9 cellular contexts compared by ENCODE assay signal in the genomic region with DNA sequence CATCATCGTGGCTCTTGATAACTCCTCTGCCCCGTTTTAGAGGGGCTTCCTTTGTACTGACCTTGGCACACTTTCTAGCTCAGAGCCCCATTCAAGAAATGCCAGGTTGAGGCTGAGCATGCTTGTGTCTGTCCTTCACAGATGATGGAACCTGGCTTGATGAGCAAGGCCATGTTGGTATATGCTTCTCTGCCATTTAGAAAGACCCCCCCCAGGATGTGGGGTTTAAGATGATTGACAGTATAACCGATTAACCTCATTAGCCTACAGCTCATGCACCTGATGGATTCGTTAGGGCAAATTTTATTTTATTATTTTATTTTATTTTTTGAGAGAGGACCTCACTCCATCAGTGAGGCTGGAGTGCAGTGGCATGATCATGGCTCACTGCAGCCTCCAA. TPM values are rescaled to one million over a fixed set of nuclear protein-coding genes. Genes with fewer than 3 reads are reported as not detected.
DNase-seq lines count a peak whose midpoint lies in the region; ATAC-seq, FAIRE-seq and TF ChIP-seq lines count a peak whose summit lies in the region.
"Had no signal": no experiment of that assay in that cellular context is flagged by ENCODE, and none has a peak within 500 bp of the region (broad histone marks: within the 10 kb centered on the region; RNA-seq: fewer than 3 reads in every experiment).

No MANE protein-coding gene starts in this region.

- in situ Hi-C loops in HepG2 (cut with HindIII; ENCODE audit: extremely low pct_ligation_motif_present, low pct_unique_long_range_greater_than_20kb), result no loop called here

- no peak overlapping the region for H3K9ac ChIP-seq in HepG2 (ENCODE audit: insufficient read depth, low read depth, low read length)

- H3K79me2 ChIP-seq in HepG2 (ENCODE audit: insufficient read depth, low read length), result no peaks in the 10 kb centered on the region

- H3K4me3 Mint-ChIP-seq in T-helper 17 cell, result peak overlapping the region; percentile 75

- H3K4me1 ChIP-seq in HepG2 (ENCODE audit: insufficient read depth, low read length), result peaks cover 38% of the 10 kb centered on the region
- no peaks in the 10 kb centered on the region for H3K4me1 ChIP-seq in tibial artery

- FAIRE-seq in HepG2 (lab: Jason Lieb, UNC), result no peak
- FAIRE-seq: TTC549 had no signal

- no peaks in the 10 kb centered on the region for H3K36me3 ChIP-seq in HepG2 (replicated peaks in 1 of 2; ENCODE audit: control insufficient read depth in 1 of 2, insufficient read depth in 2 of 2, low read length in 2 of 2)
- H3K36me3 ChIP-seq in tibial artery, result no peaks in the 10 kb centered on the region

- WGBS in HepG2 (ENCODE audit: low lambda C conversion rate), result 50% methylated on average over 4 of the region's 4 CpGs

- ATAC-seq in T-helper 17 cell (peak; percentile 3), HepG2 (no peak)

- intact Hi-C loops in HepG2 (cut with micrococcal nuclease; ENCODE audit: unreplicated experiment) (no loop called here), tibial artery (cut with DNase I; ENCODE audit: low total_unique reads) (no loop called here)

- H3K9me3 ChIP-seq in T-helper 17 cell (ENCODE audit: control insufficient read depth, low read length, poor library complexity, severe bottlenecking), result no peaks in the 10 kb centered on the region
- no peaks in the 10 kb centered on the region for H3K9me3 ChIP-seq in HepG2 (ENCODE audit: low read length)
- H3K9me3 ChIP-seq in tibial artery, result no peaks in the 10 kb centered on the region

- no peak for TF ChIP-seq POLR2A in HepG2 (IDR thresholded peaks at IDR 0.05; ENCODE audit: insufficient read depth in 1 of 2, low read depth in 2 of 2, low read length in 2 of 2)

- H3K4me1 Mint-ChIP-seq in T-helper 17 cell, result peaks cover 52% of the 10 kb centered on the region

- TF ChIP-seq CTCF in HepG2 (CRISPR knock-in tag; IDR thresholded peaks at IDR 0.05) (no peak), tibial artery (IDR thresholded peaks at IDR 0.05) (no peak)

- H3K27ac ChIP-seq in HepG2 (ENCODE audit: extremely low read length, insufficient read depth, low read length) (no peak overlapping the region), tibial artery (no peak overlapping the region)

- POLR2A ChIA-PET in HepG2 (lab: Yijun Ruan, JAX), result interaction anchor here (0.9 to 1.4 kb wide), 2 partner anchors 8 to 19 kb away, joined by 3 to 4 read pairs; no protein-coding TSS in a partner anchor

- peaks cover 9% of the 10 kb centered on the region for H3K36me3 Mint-ChIP-seq in T-helper 17 cell (ENCODE audit: low read depth)

- no peaks in the 10 kb centered on the region for H4K20me1 ChIP-seq in HepG2 (ENCODE audit: insufficient read depth, low read length)

- H3K27me3 ChIP-seq in HepG2 (ENCODE audit: control insufficient read depth in 1 of 2, insufficient read depth in 2 of 2, low read length in 2 of 2) (no peaks in the 10 kb centered on the region), tibial artery (peaks cover 0 to under 1% of the 10 kb centered on the region in 2 donors)

- H3K27ac Mint-ChIP-seq in T-helper 17 cell, result peak overlapping the region; percentile 98

- peak in 4 of 6 experiments; percentile 26 to 53 (median 38) for DNase-seq in stimulated activated naive CD4-positive, alpha-beta T cell (lab: John Stamatoyannopoulos, UW)
- DNase-seq in stimulated activated naive CD4-positive, alpha-beta T cell treated with Interleukin-2 at 50 U/mL for 16 hours (lab: John Stamatoyannopoulos, UW), result no peak
- DNase-seq in T-helper 17 cell, result no peak
- no peak for DNase-seq in HepG2 (ENCODE audit: low spot score)
- no peak for DNase-seq in GOT3 (lab: John Stamatoyannopoulos, UW)
- DNase-seq in NCI-H526 (lab: John Stamatoyannopoulos, UW), result no peak
- no peak for DNase-seq in tibial artery
- no peak for DNase-seq in NCI-H1930 (lab: John Stamatoyannopoulos, UW)

- CTCF ChIA-PET in HepG2 (lab: Yijun Ruan, JAX; ENCODE audit: low intra/inter-chr PET ratio, low total read pairs), result no interaction called here

- H3K4me2 ChIP-seq in HepG2 (ENCODE audit: low read depth, low read length), result peak overlapping the region; percentile 70; the same call in 1 of the 2 replicates

- no peak for TF ChIP-seq RAD21 in HepG2 (CRISPR knock-in tag; IDR thresholded peaks at IDR 0.05)

- no peaks in the 10 kb centered on the region for H3K27me3 Mint-ChIP-seq in T-helper 17 cell

- H2AFZ ChIP-seq in HepG2 (ENCODE audit: low read length), result no peak overlapping the region

- H3K4me3 ChIP-seq in HepG2 (replicated peaks in 1 of 3; ENCODE audit: insufficient read depth in 1 of 3, low read depth in 2 of 3, low read length in 3 of 3), result no peak overlapping the region; a peak in 1 of 6 replicates
- H3K4me3 ChIP-seq in tibial artery, result no peak overlapping the region

- BruUV-seq in HepG2 (replicated peaks; lab: Mats Ljungman, UMichigan), result no TSS peak

- no peak for TF ChIP-seq EP300 in HepG2 (IDR thresholded peaks at IDR 0.05; ENCODE audit: low read depth in 2 of 2, low read length in 2 of 2)
- no peak for TF ChIP-seq EP300 in HepG2 (CRISPR knock-in tag; IDR thresholded peaks at IDR 0.05; ENCODE audit: borderline replicate concordance)

TF ChIP-seq in HepG2, 621 proteins besides CTCF, POLR2A, EP300 and RAD21 (continues in another document):
- TF ChIP-seq, protein P1, sequence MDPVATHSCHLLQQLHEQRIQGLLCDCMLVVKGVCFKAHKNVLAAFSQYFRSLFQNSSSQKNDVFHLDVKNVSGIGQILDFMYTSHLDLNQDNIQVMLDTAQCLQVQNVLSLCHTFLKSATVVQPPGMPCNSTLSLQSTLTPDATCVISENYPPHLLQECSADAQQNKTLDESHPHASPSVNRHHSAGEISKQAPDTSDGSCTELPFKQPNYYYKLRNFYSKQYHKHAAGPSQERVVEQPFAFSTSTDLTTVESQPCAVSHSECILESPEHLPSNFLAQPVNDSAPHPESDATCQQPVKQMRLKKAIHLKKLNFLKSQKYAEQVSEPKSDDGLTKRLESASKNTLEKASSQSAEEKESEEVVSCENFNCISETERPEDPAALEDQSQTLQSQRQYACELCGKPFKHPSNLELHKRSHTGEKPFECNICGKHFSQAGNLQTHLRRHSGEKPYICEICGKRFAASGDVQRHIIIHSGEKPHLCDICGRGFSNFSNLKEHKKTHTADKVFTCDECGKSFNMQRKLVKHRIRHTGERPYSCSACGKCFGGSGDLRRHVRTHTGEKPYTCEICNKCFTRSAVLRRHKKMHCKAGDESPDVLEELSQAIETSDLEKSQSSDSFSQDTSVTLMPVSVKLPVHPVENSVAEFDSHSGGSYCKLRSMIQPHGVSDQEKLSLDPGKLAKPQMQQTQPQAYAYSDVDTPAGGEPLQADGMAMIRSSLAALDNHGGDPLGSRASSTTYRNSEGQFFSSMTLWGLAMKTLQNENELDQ (CRISPR knock-in tag; IDR thresholded peaks at IDR 0.05; ENCODE audit: borderline replicate concordance), result no peak

RNA-seq across cellular contexts. Expression of a gene that starts 21.0 kb away (rescaled TPM):
- total RNA-seq in T-helper 17 cell (10 to 100 TPM; 20.3 to 21.3 TPM), HepG2 (2016; rRNA removed; fragmentation: Illumina TruSeq; extraction: Trizol) (0.22 and 0.44 TPM in 2 replicates)
- 0.26 and 0.30 TPM in 2 replicates for total RNA-seq in HepG2 (2016; cell fraction: cytosol; rRNA removed; fragmentation: Illumina TruSeq; extraction: Trizol; ENCODE audit: low read depth)
- 0.19 TPM in 1 of 2 replicates, not detected in the other for total RNA-seq in HepG2 (2016; cell fraction: insoluble cytoplasmic fraction; rRNA removed; fragmentation: Illumina TruSeq; extraction: Trizol)
- total RNA-seq in HepG2 (2016; cell fraction: membrane; rRNA removed; fragmentation: Illumina TruSeq; extraction: Trizol), result 0.53 and 0.96 TPM in 2 replicates
- total RNA-seq in HepG2 (2016; cell fraction: nucleus; rRNA removed; fragmentation: Illumina TruSeq; extraction: Trizol), result not detected in 2 replicates
- polyA plus RNA-seq in HepG2 (2011; rRNA removed), result 0.37 and 0.88 TPM in 2 replicates
- polyA plus RNA-seq in HepG2 (2011; cell fraction: cytosol; rRNA removed), result 0.31 and 0.60 TPM in 2 replicates
- 0.48 TPM in 2 replicates for polyA plus RNA-seq in HepG2 (2011; cell fraction: nucleus; rRNA removed)
- polyA plus RNA-seq in HepG2 (2012), result 0.20 TPM in 1 of 2 replicates, not detected in the other
- 0.44 and 0.83 TPM in 2 replicates for polyA plus RNA-seq in HepG2 (2016; cell fraction: cytosol; fragmentation: Illumina TruSeq; extraction: Trizol; ENCODE audit: low read depth)
- 0.41 TPM in 1 of 2 replicates, not detected in the other for polyA plus RNA-seq in HepG2 (2016; cell fraction: insoluble cytoplasmic fraction; fragmentation: Illumina TruSeq; extraction: Trizol; ENCODE audit: low read depth)
- 0.79 and 0.93 TPM in 2 replicates for polyA plus RNA-seq in HepG2 (2016; cell fraction: membrane; fragmentation: Illumina TruSeq; extraction: Trizol; ENCODE audit: low read depth)
- not detected in 2 replicates for polyA plus RNA-seq in HepG2 (2016; cell fraction: nucleus; fragmentation: Illumina TruSeq; extraction: Trizol; ENCODE audit: insufficient read depth, low read depth)
- 0.70 TPM in 1 of 2 replicates, not detected in the other for polyA minus RNA-seq in HepG2 (2011; rRNA and poly(A)+ RNA removed; ENCODE audit: low replicate concordance)
- polyA minus RNA-seq in HepG2 (2011; cell fraction: cytosol; rRNA and poly(A)+ RNA removed), result 0.69 TPM in 1 of 2 replicates, not detected in the other
- 0.62 TPM in 1 of 2 replicates, not detected in the other for polyA minus RNA-seq in HepG2 (2011; cell fraction: nucleus; rRNA and poly(A)+ RNA removed)

RNA-seq across cellular contexts. Expression of a gene that starts 35.2 kb away (rescaled TPM):
- total RNA-seq in T-helper 17 cell (1 to 10 TPM; 6.5 to 8.1 TPM), HepG2 (2016; rRNA removed; fragmentation: Illumina TruSeq; extraction: Trizol) (5.5 and 9.9 TPM in 2 replicates)
- 7.3 and 7.4 TPM in 2 replicates for total RNA-seq in HepG2 (2016; cell fraction: cytosol; rRNA removed; fragmentation: Illumina TruSeq; extraction: Trizol; ENCODE audit: low read depth)
- total RNA-seq in HepG2 (2016; cell fraction: insoluble cytoplasmic fraction; rRNA removed; fragmentation: Illumina TruSeq; extraction: Trizol), result 5.0 and 9.9 TPM in 2 replicates
- total RNA-seq in HepG2 (2016; cell fraction: membrane; rRNA removed; fragmentation: Illumina TruSeq; extraction: Trizol), result 4.0 TPM in 2 replicates
- total RNA-seq in HepG2 (2016; cell fraction: nucleus; rRNA removed; fragmentation: Illumina TruSeq; extraction: Trizol), result 10.9 and 16.4 TPM in 2 replicates
- 10.5 and 10.8 TPM in 2 replicates for polyA plus RNA-seq in HepG2 (2011; rRNA removed)
- 7.4 and 9.1 TPM in 2 replicates for polyA plus RNA-seq in HepG2 (2011; cell fraction: cytosol; rRNA removed)
- 8.0 and 8.1 TPM in 2 replicates for polyA plus RNA-seq in HepG2 (2011; cell fraction: nucleus; rRNA removed)
- polyA plus RNA-seq in HepG2 (2012), result 5.6 and 6.4 TPM in 2 replicates
- polyA plus RNA-seq in HepG2 (2016; cell fraction: cytosol; fragmentation: Illumina TruSeq; extraction: Trizol; ENCODE audit: low read depth), result 0.65 and 1.3 TPM in 2 replicates
- polyA plus RNA-seq in HepG2 (2016; cell fraction: insoluble cytoplasmic fraction; fragmentation: Illumina TruSeq; extraction: Trizol; ENCODE audit: low read depth), result 4.2 and 5.4 TPM in 2 replicates
- polyA plus RNA-seq in HepG2 (2016; cell fraction: membrane; fragmentation: Illumina TruSeq; extraction: Trizol; ENCODE audit: low read depth), result 1.6 and 1.8 TPM in 2 replicates
- 10.5 and 14.8 TPM in 2 replicates for polyA plus RNA-seq in HepG2 (2016; cell fraction: nucleus; fragmentation: Illumina TruSeq; extraction: Trizol; ENCODE audit: insufficient read depth, low read depth)
- polyA minus RNA-seq in HepG2 (2011; rRNA and poly(A)+ RNA removed; ENCODE audit: low replicate concordance), result 13.9 and 28.4 TPM in 2 replicates
- 9.8 and 11.6 TPM in 2 replicates for polyA minus RNA-seq in HepG2 (2011; cell fraction: cytosol; rRNA and poly(A)+ RNA removed)
- polyA minus RNA-seq in HepG2 (2011; cell fraction: nucleus; rRNA and poly(A)+ RNA removed), result 15.9 and 16.5 TPM in 2 replicates

Comparison
In these comparisons a context has a peak if more than half of its experiments do, and no peak if none do; other contexts are left out.
1. DNase-seq: peak in stimulated activated naive CD4-positive, alpha-beta T cell (4 of 6); none in stimulated activated naive CD4-positive, alpha-beta T cell treated with Interleukin-2 at 50 U/mL for 16 hours (single experiment), T-helper 17 cell (0 of 3), HepG2 (single experiment), GOT3 (single experiment), NCI-H526 (0 of 2), tibial artery (0 of 2) and NCI-H1930 (0 of 2).
2. RNA of a gene that starts 21.0 kb away (total RNA-seq): 20.3 to 21.3 TPM in T-helper 17 cell; 0.19 to 0.96 TPM in HepG2; every median in the first group is over 10 times any median in the second.